In the genomic region with DNA sequence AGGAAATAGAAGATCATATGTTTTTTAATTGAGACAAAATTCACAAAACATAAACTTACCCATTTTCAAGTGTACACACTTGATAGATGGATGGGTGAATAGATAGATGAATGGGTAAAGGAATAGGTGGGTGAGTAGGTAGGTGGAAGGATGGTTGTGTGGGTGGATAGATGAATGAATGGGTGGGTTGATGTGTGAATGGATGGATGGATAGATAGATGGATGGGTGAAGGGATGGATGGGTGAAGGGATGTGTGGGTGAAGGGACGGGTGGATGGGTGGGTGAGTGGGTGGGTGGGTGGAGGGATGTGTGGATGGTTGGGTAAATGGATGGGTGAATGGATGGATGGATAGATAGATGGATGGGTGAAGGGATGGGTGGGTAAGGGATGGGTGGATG, we compare ENCODE assay signal across 8 cellular contexts.
"Had no signal": no experiment of that assay in that cellular context is flagged by ENCODE, and none has a peak within 500 bp of the region (broad histone marks: within the 10 kb centered on the region; RNA-seq: fewer than 3 reads in every experiment).

No MANE protein-coding gene starts in this region.

- H3K36me3 ChIP-seq: HAP-1 had no signal

- H3K9me3 ChIP-seq: HAP-1 had no signal

- H3K4me1 ChIP-seq: HAP-1 had no signal

- DNase-seq: GM23248, GOT3, H7, H9, HCEC 1CT, HFFc6 had no signal

- H3K27ac ChIP-seq: GM23248 had no signal

- H3K4me3 ChIP-seq: GM23248, GM23338, HAP-1 had no signal
